18 cellular contexts compared by ENCODE assay signal in genomic region chr4:142377345-142378091, GRCh38.
DNase-seq lines count a peak whose midpoint lies in the region; ATAC-seq and TF ChIP-seq lines count a peak whose summit lies in the region.
"Had no signal": no experiment of that assay in that cellular context is flagged by ENCODE, and none has a peak within 500 bp of the region (broad histone marks: within the 10 kb centered on the region; RNA-seq: fewer than 3 reads in every experiment).

No MANE protein-coding gene starts in this region.

- WGBS in heart left ventricle, 4 donors, result 66 to 67% (median 67%) methylated on average over 3 of the region's 3 CpGs

- 0 out of 2 replicates have a peak overlapping the region, but pooled peaks have one; percentile 24 for H2AFZ ChIP-seq in OCI-LY3 (ENCODE audit: low read depth, low read length)

- no peak for TF ChIP-seq POLR2A in heart left ventricle (IDR thresholded peaks at IDR 0.05)

- H3K4me1 Mint-ChIP-seq in central memory CD8-positive, alpha-beta T cell, result peaks cover 56% of the 10 kb centered on the region
- peaks cover 85% of the 10 kb centered on the region for H3K4me1 Mint-ChIP-seq in stimulated activated naive CD8-positive, alpha-beta T cell treated with anti-CD3 and anti-CD28 coated beads, Interleukin-15, Interleukin-2, amounts not matched to agents 100 ng/mL and 50 ng/mL, for 24 hours (ENCODE audit: low read depth)
- H3K4me1 Mint-ChIP-seq in stimulated activated naive B cell treated with anti-CD40 and anti-IgM and Interleukin-4, amounts not matched to agents 10 μg/mL and 1 μg/mL and 100 μg/mL, for 72 hours, result no peaks in the 10 kb centered on the region

- H3K27me3 Mint-ChIP-seq in central memory CD8-positive, alpha-beta T cell, result no peaks in the 10 kb centered on the region
- no peaks in the 10 kb centered on the region for H3K27me3 Mint-ChIP-seq in stimulated activated naive CD8-positive, alpha-beta T cell treated with anti-CD3 and anti-CD28 coated beads, Interleukin-15, Interleukin-2, amounts not matched to agents 100 ng/mL and 50 ng/mL, for 24 hours
- no peaks in the 10 kb centered on the region for H3K27me3 Mint-ChIP-seq in stimulated activated naive B cell treated with anti-CD40 and anti-IgM and Interleukin-4, amounts not matched to agents 10 μg/mL and 1 μg/mL and 100 μg/mL, for 72 hours

- DNase-seq in heart left ventricle, result no peak
- no peak for DNase-seq in Right ventricle myocardium superior
- no peak for DNase-seq in central memory CD8-positive, alpha-beta T cell (ENCODE audit: low spot score in 2 of 2)
- no peak for DNase-seq in stimulated activated naive B cell treated with anti-CD40 and anti-IgM and Interleukin-4, amounts not matched to agents 10 μg/mL and 1 μg/mL and 100 μg/mL, for 72 hours
- DNase-seq: anterior cingulate cortex; DMS53; dorsolateral prefrontal cortex; mesendoderm; NCI-H1694 treated with DMSO at 0.1 percent for 48 hours; NCI-H526 treated with DMSO at 0.1 percent for 48 hours; psoas muscle; stimulated activated CD4-positive, alpha-beta T cell treated with anti-CD3 and anti-CD28 coated beads, Interleukin-2, amount 100 ng/mL, for 24 hours; uterus had no signal

- H4K20me1 ChIP-seq in OCI-LY3 (ENCODE audit: insufficient read depth, low read length), result no peaks in the 10 kb centered on the region

- H3K9ac ChIP-seq in OCI-LY3 (ENCODE audit: low read length), result no peak overlapping the region

- ATAC-seq in heart left ventricle, result no peak
- ATAC-seq in Right ventricle myocardium superior (ENCODE audit: poor library complexity), result no peak
- peak; percentile 49 for ATAC-seq in central memory CD8-positive, alpha-beta T cell (replicated peaks; ENCODE audit: extremely low read depth, poor library complexity, severe bottlenecking)
- ATAC-seq in stimulated activated naive B cell treated with anti-CD40 and anti-IgM and Interleukin-4, amounts not matched to agents 10 μg/mL and 1 μg/mL and 100 μg/mL, for 72 hours (replicated peaks), result no peak
- ATAC-seq in GM19455 (IDR thresholded peaks at IDR 0.05; ENCODE audit: unreplicated experiment), result no peak
- ATAC-seq in GM19328 (IDR thresholded peaks at IDR 0.05; ENCODE audit: unreplicated experiment), result no peak
- ATAC-seq: K562, psoas muscle had no signal

- peak overlapping the region; percentile 62 for H3K27ac Mint-ChIP-seq in central memory CD8-positive, alpha-beta T cell (ENCODE audit: low read depth)
- H3K27ac Mint-ChIP-seq in stimulated activated naive CD8-positive, alpha-beta T cell treated with anti-CD3 and anti-CD28 coated beads, Interleukin-15, Interleukin-2, amounts not matched to agents 100 ng/mL and 50 ng/mL, for 24 hours, result peak overlapping the region; percentile 97
- H3K27ac Mint-ChIP-seq in stimulated activated naive B cell treated with anti-CD40 and anti-IgM and Interleukin-4, amounts not matched to agents 10 μg/mL and 1 μg/mL and 100 μg/mL, for 72 hours, result no peak overlapping the region

- H3K4me2 ChIP-seq in OCI-LY3 (ENCODE audit: low read length), result peak overlapping the region; percentile 46

- H3K36me3 Mint-ChIP-seq in central memory CD8-positive, alpha-beta T cell (ENCODE audit: insufficient read depth), result peaks cover 1% of the 10 kb centered on the region
- H3K36me3 Mint-ChIP-seq in stimulated activated naive CD8-positive, alpha-beta T cell treated with anti-CD3 and anti-CD28 coated beads, Interleukin-15, Interleukin-2, amounts not matched to agents 100 ng/mL and 50 ng/mL, for 24 hours (ENCODE audit: low read depth), result peaks cover 51% of the 10 kb centered on the region
- no peaks in the 10 kb centered on the region for H3K36me3 Mint-ChIP-seq in stimulated activated naive B cell treated with anti-CD40 and anti-IgM and Interleukin-4, amounts not matched to agents 10 μg/mL and 1 μg/mL and 100 μg/mL, for 72 hours

- no peaks in the 10 kb centered on the region for H3K79me2 ChIP-seq in OCI-LY3 (ENCODE audit: low read length)

- H3K27me3 ChIP-seq in heart left ventricle (no peaks in the 10 kb centered on the region), OCI-LY3 (ENCODE audit: low read depth, low read length) (no peaks in the 10 kb centered on the region)
- H3K27me3 ChIP-seq: dorsolateral prefrontal cortex, uterus had no signal

- H3K27ac ChIP-seq in heart left ventricle, result peak overlapping the region in 11 of 12 donors; percentile 23 to 73 (median 47)
- H3K27ac ChIP-seq in OCI-LY3 (ENCODE audit: low read length), result no peak overlapping the region
- H3K27ac ChIP-seq: dorsolateral prefrontal cortex, psoas muscle, uterus had no signal

- H3K4me3 ChIP-seq in heart left ventricle (no peak overlapping the region), OCI-LY3 (ENCODE audit: low read length) (no peak overlapping the region)
- H3K4me3 ChIP-seq: dorsolateral prefrontal cortex, K562, psoas muscle, uterus had no signal

- no peaks in the 10 kb centered on the region for H3K9me3 ChIP-seq in heart left ventricle
- H3K9me3 ChIP-seq in OCI-LY3 (ENCODE audit: insufficient read depth, low read length), result no peaks in the 10 kb centered on the region
- H3K9me3 ChIP-seq: psoas muscle, uterus had no signal

- intact Hi-C loops in heart left ventricle (cut with DNase I), result loop anchor here in 1 of 10 donors (10.0 kb wide), 1 partner anchor 253 kb away; no protein-coding TSS in a partner anchor
- intact Hi-C loops in Right ventricle myocardium superior (cut with DNase I), result no loop called here

- H3K4me3 Mint-ChIP-seq in central memory CD8-positive, alpha-beta T cell, result peak overlapping the region; percentile 56
- peak overlapping the region; percentile 77 for H3K4me3 Mint-ChIP-seq in stimulated activated naive CD8-positive, alpha-beta T cell treated with anti-CD3 and anti-CD28 coated beads, Interleukin-15, Interleukin-2, amounts not matched to agents 100 ng/mL and 50 ng/mL, for 24 hours
- H3K4me3 Mint-ChIP-seq in stimulated activated naive B cell treated with anti-CD40 and anti-IgM and Interleukin-4, amounts not matched to agents 10 μg/mL and 1 μg/mL and 100 μg/mL, for 72 hours, result no peak overlapping the region

- peaks cover 0 to 67% (median 48%) of the 10 kb centered on the region in 12 donors for H3K4me1 ChIP-seq in heart left ventricle
- peaks cover 15% of the 10 kb centered on the region for H3K4me1 ChIP-seq in OCI-LY3 (ENCODE audit: low read length)
- H3K4me1 ChIP-seq: uterus had no signal

- H3K9me3 Mint-ChIP-seq in central memory CD8-positive, alpha-beta T cell, result no peaks in the 10 kb centered on the region
- no peaks in the 10 kb centered on the region for H3K9me3 Mint-ChIP-seq in stimulated activated naive CD8-positive, alpha-beta T cell treated with anti-CD3 and anti-CD28 coated beads, Interleukin-15, Interleukin-2, amounts not matched to agents 100 ng/mL and 50 ng/mL, for 24 hours
- H3K9me3 Mint-ChIP-seq in stimulated activated naive B cell treated with anti-CD40 and anti-IgM and Interleukin-4, amounts not matched to agents 10 μg/mL and 1 μg/mL and 100 μg/mL, for 72 hours, result no peaks in the 10 kb centered on the region

- no peak for TF ChIP-seq CTCF in heart left ventricle (IDR thresholded peaks at IDR 0.05)
- no peak for TF ChIP-seq CTCF in OCI-LY3 (IDR thresholded peaks at IDR 0.05; ENCODE audit: low read depth, low read length)

- H3K36me3 ChIP-seq in heart left ventricle (no peaks in the 10 kb centered on the region), OCI-LY3 (replicated peaks; ENCODE audit: low read depth, low read length) (no peaks in the 10 kb centered on the region)
- H3K36me3 ChIP-seq: uterus had no signal

Comparison
In these comparisons a context has a peak if more than half of its experiments do, and no peak if none do; other contexts are left out.
1. H3K4me3 Mint-ChIP-seq: peak in central memory CD8-positive, alpha-beta T cell (single experiment) and stimulated activated naive CD8-positive, alpha-beta T cell treated with anti-CD3 and anti-CD28 coated beads, Interleukin-15, Interleukin-2, amounts not matched to agents 100 ng/mL and 50 ng/mL, for 24 hours (single experiment); none in stimulated activated naive B cell treated with anti-CD40 and anti-IgM and Interleukin-4, amounts not matched to agents 10 μg/mL and 1 μg/mL and 100 μg/mL, for 72 hours (0 of 2).